In genomic region chr7:99224263-99224947, GRCh38 we compare ENCODE assay signal across 11 cellular contexts. TPM values are rescaled to one million over a fixed set of nuclear protein-coding genes. Genes with fewer than 3 reads are reported as not detected.
DNase-seq lines count a peak whose midpoint lies in the region; ATAC-seq and TF ChIP-seq lines count a peak whose summit lies in the region.
"Had no signal": no experiment of that assay in that cellular context is flagged by ENCODE, and none has a peak within 500 bp of the region (broad histone marks: within the 10 kb centered on the region; RNA-seq: fewer than 3 reads in every experiment).

No MANE protein-coding gene starts in this region.

- H3K27me3 Mint-ChIP-seq in GM23338 (ENCODE audit: insufficient read depth, low read depth, poor library complexity), result peaks cover 9% of the 10 kb centered on the region

- H3K4me3 ChIP-seq in GM23338, result no peak overlapping the region
- H3K4me3 ChIP-seq in hepatocyte, result no peak overlapping the region

- H4K20me1 ChIP-seq in GM23338 (replicated peaks; ENCODE audit: insufficient read depth), result no peaks in the 10 kb centered on the region
- no peaks in the 10 kb centered on the region for H4K20me1 ChIP-seq in hepatocyte (ENCODE audit: insufficient read depth, poor library complexity, severe bottlenecking)

- intact Hi-C loops in left ventricle myocardium superior (cut with micrococcal nuclease), result no loop called here

- WGBS in hepatocyte (ENCODE audit: low lambda C conversion rate, missing lambda C conversion rate), result 71% methylated on average over 15 of the region's 15 CpGs

- H3K27ac ChIP-seq in GM23338 (ENCODE audit: low read depth) (no peak overlapping the region), hepatocyte (peak overlapping the region; percentile 74)

- H3F3A ChIP-seq in GM23338 (replicated peaks; ENCODE audit: low read depth), result no peaks in the 10 kb centered on the region

- 0 out of 2 replicates have a peak overlapping the region, but pooled peaks have one; percentile 44 for H3K27ac Mint-ChIP-seq in GM23338

- H2AFZ ChIP-seq in GM23338 (peak overlapping the region; percentile 53), hepatocyte (no peak overlapping the region)

- peaks cover 4% of the 10 kb centered on the region; the same call in 2 of the 3 replicates for H3K4me1 Mint-ChIP-seq in GM23338

- DNase-seq in ACHN, result peak; percentile 63
- no peak for DNase-seq in GM23338 (ENCODE audit: low spot score)
- DNase-seq in RPMI7951 (ENCODE audit: low read depth), result peak; percentile 77
- DNase-seq in hepatocyte (ENCODE audit: low spot score), result peak; percentile 59
- no peak for DNase-seq in mesenteric fat pad (ENCODE audit: low spot score)
- no peak for DNase-seq in left ventricle myocardium superior
- DNase-seq: cerebellar nuclear complex had no signal

- H3K4me3 Mint-ChIP-seq in GM23338, result no peak overlapping the region

- no peaks in the 10 kb centered on the region for H3K79me2 ChIP-seq in GM23338 (replicated peaks; ENCODE audit: insufficient read depth)
- H3K79me2 ChIP-seq in hepatocyte, result no peaks in the 10 kb centered on the region

- no peak for ATAC-seq in GM23338
- ATAC-seq in left ventricle myocardium superior, result no peak
- no peak for ATAC-seq in GM19351 (IDR thresholded peaks at IDR 0.05; ENCODE audit: unreplicated experiment)
- ATAC-seq in GM18907 (IDR thresholded peaks at IDR 0.05; ENCODE audit: unreplicated experiment), result no peak

- no peaks in the 10 kb centered on the region for H3K4me1 ChIP-seq in GM23338 (ENCODE audit: insufficient read depth)
- peaks cover 3% of the 10 kb centered on the region for H3K4me1 ChIP-seq in hepatocyte (ENCODE audit: insufficient read depth)

- H3K4me2 ChIP-seq in GM23338 (no peak overlapping the region), hepatocyte (no peak overlapping the region)

- no peaks in the 10 kb centered on the region for H3K9me3 ChIP-seq in hepatocyte (ENCODE audit: low read depth)

- H3K27me3 ChIP-seq in GM23338 (ENCODE audit: insufficient read depth) (no peaks in the 10 kb centered on the region), hepatocyte (no peaks in the 10 kb centered on the region)

- in situ Hi-C loops in ACHN (cut with HindIII; ENCODE audit: low pct_ligation_motif_present, low pct_unique_long_range_greater_than_20kb, low sequenced_read_pairs), result no loop called here

- TF ChIP-seq CTCF in GM23338 (conservative IDR thresholded peaks at IDR 0.05; ENCODE audit: low read depth in 2 of 2) (no peak), hepatocyte (IDR thresholded peaks at IDR 0.05; ENCODE audit: poor library complexity) (no peak)

- H3K36me3 ChIP-seq in GM23338 (ENCODE audit: insufficient read depth) (no peaks in the 10 kb centered on the region), hepatocyte (replicated peaks; ENCODE audit: insufficient read depth, low read depth) (no peaks in the 10 kb centered on the region)

- no peaks in the 10 kb centered on the region for H3K9me3 Mint-ChIP-seq in GM23338

- no peaks in the 10 kb centered on the region for H3K36me3 Mint-ChIP-seq in GM23338 (ENCODE audit: low read depth)

- no peaks in the 10 kb centered on the region for H3K9me2 ChIP-seq in GM23338 (ENCODE audit: insufficient read depth)
- no peaks in the 10 kb centered on the region for H3K9me2 ChIP-seq in hepatocyte (replicated peaks; ENCODE audit: insufficient read depth)

TF ChIP-seq in GM23338, 12 proteins besides CTCF, POLR2A, EP300 and RAD21 (continues in another document):
- TF ChIP-seq ZNF331 (CRISPR knock-in tag; IDR thresholded peaks at IDR 0.05; ENCODE audit: low read depth) (no peak), REST (IDR thresholded peaks at IDR 0.05; ENCODE audit: unreplicated experiment) (no peak)

RNA-seq across cellular contexts. Expression of gene KPNA7, which starts 16.5 kb away (rescaled TPM):
- total RNA-seq in GM23338 (2014; rRNA removed; shearing (Covaris generic)), result not detected in 2 replicates
- polyA plus RNA-seq in GM23338 (2016; fragmentation: Nextera tagmentation; extraction: Ambion mirVana) (not detected in 2 replicates), hepatocyte (0.66 and 0.76 TPM in 2 replicates)
- total RNA-seq in RPMI7951 (2014; rRNA removed; shearing (Covaris generic)), result not detected in 2 replicates
- total RNA-seq in hepatocyte (0.17 and 0.52 TPM in 2 replicates), mesenteric fat pad (not detected), left ventricle myocardium superior (not detected)
- total RNA-seq: mononuclear cell, SK-MEL-5 had no signal

RNA-seq across cellular contexts. Expression of gene MYH16, which starts 48.2 kb away (rescaled TPM):
- total RNA-seq in GM23338 (2014; rRNA removed; shearing (Covaris generic)), result not detected in 2 replicates
- not detected in 2 replicates for polyA plus RNA-seq in GM23338 (2016; fragmentation: Nextera tagmentation; extraction: Ambion mirVana)
- total RNA-seq in RPMI7951 (2014; rRNA removed; shearing (Covaris generic)), result 1.1 and 1.2 TPM in 2 replicates
- total RNA-seq in hepatocyte, result 0.13 TPM in 1 of 2 replicates, not detected in the other
- polyA plus RNA-seq in hepatocyte, result not detected in 2 replicates
- not detected for total RNA-seq in mesenteric fat pad
- not detected for total RNA-seq in left ventricle myocardium superior
- total RNA-seq: mononuclear cell, SK-MEL-5 had no signal

Comparison
In these comparisons a context has a peak if more than half of its experiments do, and no peak if none do; other contexts are left out.
1. DNase-seq: peak in ACHN (single experiment), RPMI7951 (single experiment) and hepatocyte (single experiment); none in GM23338 (single experiment), mesenteric fat pad (single experiment) and left ventricle myocardium superior (single experiment).